2 cellular contexts compared by ENCODE assay signal in the genomic region with DNA sequence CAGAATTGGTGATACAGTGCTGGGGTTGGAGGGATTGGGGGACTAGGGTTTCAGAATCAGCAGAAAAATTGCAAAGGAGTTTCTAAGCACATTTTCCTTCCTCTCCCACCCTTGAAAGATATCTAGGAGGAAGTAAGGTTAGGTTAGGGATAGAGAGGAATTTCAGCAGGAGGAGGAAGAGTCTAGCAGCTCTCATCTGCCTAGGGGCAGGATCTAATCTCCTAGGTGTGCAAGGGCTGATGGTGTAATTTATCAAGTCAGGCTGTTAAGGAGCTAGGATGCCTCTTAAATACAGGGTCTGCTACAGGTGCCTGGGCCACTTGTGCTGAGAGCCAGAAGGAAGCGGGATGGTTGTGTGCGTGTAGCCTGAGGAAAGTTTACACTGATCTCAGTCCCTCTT.
TF ChIP-seq lines count a peak whose summit lies in the region.

No MANE protein-coding gene starts in this region.

TF ChIP-seq in GM12878, 131 proteins besides CTCF, POLR2A, EP300 and RAD21:
- TF ChIP-seq BCL11A (IDR thresholded peaks at IDR 0.05; ENCODE audit: low read depth, low read length) (no peak), YY1 (IDR thresholded peaks at IDR 0.05; ENCODE audit: low read depth, low read length) (no peak), DPF2 (IDR thresholded peaks at IDR 0.05) (no peak), SMAD5 (IDR thresholded peaks at IDR 0.05; ENCODE audit: low read depth) (no peak), SMARCA5 (IDR thresholded peaks at IDR 0.05) (no peak), TARDBP (IDR thresholded peaks at IDR 0.05; ENCODE audit: borderline replicate concordance) (no peak), FOS (IDR thresholded peaks at IDR 0.05; ENCODE audit: borderline replicate concordance, extremely low read depth, insufficient read length) (no peak), ZNF274 (IDR thresholded peaks at IDR 0.05; ENCODE audit: insufficient read depth, insufficient read length) (no peak), NR2F1 (conservative IDR thresholded peaks at IDR 0.05) (no peak), POLR2AphosphoS2 (IDR thresholded peaks at IDR 0.05; ENCODE audit: low read depth, low read length) (no peak), MXI1 (IDR thresholded peaks at IDR 0.05; ENCODE audit: low read depth, low read length) (no peak)
- TF ChIP-seq, protein P1, sequence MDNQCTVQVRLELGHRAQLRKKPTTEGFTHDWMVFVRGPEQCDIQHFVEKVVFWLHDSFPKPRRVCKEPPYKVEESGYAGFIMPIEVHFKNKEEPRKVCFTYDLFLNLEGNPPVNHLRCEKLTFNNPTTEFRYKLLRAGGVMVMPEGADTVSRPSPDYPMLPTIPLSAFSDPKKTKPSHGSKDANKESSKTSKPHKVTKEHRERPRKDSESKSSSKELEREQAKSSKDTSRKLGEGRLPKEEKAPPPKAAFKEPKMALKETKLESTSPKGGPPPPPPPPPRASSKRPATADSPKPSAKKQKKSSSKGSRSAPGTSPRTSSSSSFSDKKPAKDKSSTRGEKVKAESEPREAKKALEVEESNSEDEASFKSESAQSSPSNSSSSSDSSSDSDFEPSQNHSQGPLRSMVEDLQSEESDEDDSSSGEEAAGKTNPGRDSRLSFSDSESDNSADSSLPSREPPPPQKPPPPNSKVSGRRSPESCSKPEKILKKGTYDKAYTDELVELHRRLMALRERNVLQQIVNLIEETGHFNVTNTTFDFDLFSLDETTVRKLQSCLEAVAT (IDR thresholded peaks at IDR 0.05), result no peak
- TF ChIP-seq, protein P2, sequence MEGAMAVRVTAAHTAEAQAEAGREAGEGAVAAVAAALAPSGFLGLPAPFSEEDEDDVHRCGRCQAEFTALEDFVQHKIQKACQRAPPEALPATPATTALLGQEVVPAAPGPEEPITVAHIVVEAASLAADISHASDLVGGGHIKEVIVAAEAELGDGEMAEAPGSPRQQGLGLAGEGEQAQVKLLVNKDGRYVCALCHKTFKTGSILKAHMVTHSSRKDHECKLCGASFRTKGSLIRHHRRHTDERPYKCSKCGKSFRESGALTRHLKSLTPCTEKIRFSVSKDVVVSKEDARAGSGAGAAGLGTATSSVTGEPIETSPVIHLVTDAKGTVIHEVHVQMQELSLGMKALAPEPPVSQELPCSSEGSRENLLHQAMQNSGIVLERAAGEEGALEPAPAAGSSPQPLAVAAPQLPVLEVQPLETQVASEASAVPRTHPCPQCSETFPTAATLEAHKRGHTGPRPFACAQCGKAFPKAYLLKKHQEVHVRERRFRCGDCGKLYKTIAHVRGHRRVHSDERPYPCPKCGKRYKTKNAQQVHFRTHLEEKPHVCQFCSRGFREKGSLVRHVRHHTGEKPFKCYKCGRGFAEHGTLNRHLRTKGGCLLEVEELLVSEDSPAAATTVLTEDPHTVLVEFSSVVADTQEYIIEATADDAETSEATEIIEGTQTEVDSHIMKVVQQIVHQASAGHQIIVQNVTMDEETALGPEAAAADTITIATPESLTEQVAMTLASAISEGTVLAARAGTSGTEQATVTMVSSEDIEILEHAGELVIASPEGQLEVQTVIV (IDR thresholded peaks at IDR 0.05; ENCODE audit: borderline replicate concordance, partially characterized antibody), result no peak
- TF ChIP-seq, protein P3, sequence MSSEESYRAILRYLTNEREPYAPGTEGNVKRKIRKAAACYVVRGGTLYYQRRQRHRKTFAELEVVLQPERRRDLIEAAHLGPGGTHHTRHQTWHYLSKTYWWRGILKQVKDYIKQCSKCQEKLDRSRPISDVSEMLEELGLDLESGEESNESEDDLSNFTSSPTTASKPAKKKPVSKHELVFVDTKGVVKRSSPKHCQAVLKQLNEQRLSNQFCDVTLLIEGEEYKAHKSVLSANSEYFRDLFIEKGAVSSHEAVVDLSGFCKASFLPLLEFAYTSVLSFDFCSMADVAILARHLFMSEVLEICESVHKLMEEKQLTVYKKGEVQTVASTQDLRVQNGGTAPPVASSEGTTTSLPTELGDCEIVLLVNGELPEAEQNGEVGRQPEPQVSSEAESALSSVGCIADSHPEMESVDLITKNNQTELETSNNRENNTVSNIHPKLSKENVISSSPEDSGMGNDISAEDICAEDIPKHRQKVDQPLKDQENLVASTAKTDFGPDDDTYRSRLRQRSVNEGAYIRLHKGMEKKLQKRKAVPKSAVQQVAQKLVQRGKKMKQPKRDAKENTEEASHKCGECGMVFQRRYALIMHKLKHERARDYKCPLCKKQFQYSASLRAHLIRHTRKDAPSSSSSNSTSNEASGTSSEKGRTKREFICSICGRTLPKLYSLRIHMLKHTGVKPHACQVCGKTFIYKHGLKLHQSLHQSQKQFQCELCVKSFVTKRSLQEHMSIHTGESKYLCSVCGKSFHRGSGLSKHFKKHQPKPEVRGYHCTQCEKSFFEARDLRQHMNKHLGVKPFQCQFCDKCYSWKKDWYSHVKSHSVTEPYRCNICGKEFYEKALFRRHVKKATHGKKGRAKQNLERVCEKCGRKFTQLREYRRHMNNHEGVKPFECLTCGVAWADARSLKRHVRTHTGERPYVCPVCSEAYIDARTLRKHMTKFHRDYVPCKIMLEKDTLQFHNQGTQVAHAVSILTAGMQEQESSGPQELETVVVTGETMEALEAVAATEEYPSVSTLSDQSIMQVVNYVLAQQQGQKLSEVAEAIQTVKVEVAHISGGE (CRISPR knock-in tag; IDR thresholded peaks at IDR 0.05), result no peak
- TF ChIP-seq, protein P4, sequence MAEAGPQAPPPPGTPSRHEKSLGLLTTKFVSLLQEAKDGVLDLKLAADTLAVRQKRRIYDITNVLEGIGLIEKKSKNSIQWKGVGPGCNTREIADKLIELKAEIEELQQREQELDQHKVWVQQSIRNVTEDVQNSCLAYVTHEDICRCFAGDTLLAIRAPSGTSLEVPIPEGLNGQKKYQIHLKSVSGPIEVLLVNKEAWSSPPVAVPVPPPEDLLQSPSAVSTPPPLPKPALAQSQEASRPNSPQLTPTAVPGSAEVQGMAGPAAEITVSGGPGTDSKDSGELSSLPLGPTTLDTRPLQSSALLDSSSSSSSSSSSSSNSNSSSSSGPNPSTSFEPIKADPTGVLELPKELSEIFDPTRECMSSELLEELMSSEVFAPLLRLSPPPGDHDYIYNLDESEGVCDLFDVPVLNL (IDR thresholded peaks at IDR 0.05; ENCODE audit: low read depth, low read length), result no peak
- TF ChIP-seq, protein P5, sequence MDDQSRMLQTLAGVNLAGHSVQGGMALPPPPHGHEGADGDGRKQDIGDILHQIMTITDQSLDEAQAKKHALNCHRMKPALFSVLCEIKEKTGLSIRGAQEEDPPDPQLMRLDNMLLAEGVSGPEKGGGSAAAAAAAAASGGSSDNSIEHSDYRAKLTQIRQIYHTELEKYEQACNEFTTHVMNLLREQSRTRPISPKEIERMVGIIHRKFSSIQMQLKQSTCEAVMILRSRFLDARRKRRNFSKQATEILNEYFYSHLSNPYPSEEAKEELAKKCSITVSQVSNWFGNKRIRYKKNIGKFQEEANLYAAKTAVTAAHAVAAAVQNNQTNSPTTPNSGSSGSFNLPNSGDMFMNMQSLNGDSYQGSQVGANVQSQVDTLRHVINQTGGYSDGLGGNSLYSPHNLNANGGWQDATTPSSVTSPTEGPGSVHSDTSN (IDR thresholded peaks at IDR 0.05; ENCODE audit: insufficient replicate concordance, low read depth, low read length), result no peak

TF ChIP-seq in HepG2, 621 proteins besides CTCF, POLR2A, EP300 and RAD21:
- TF ChIP-seq ZNF225 (CRISPR knock-in tag; IDR thresholded peaks at IDR 0.05) (no peak), ZNF75D (CRISPR knock-in tag; IDR thresholded peaks at IDR 0.05; ENCODE audit: borderline replicate concordance) (no peak), PLRG1 (conservative IDR thresholded peaks at IDR 0.05) (no peak)
TF ChIP-seq in HepG2: peak in this region for 0.
